In the genomic region with DNA sequence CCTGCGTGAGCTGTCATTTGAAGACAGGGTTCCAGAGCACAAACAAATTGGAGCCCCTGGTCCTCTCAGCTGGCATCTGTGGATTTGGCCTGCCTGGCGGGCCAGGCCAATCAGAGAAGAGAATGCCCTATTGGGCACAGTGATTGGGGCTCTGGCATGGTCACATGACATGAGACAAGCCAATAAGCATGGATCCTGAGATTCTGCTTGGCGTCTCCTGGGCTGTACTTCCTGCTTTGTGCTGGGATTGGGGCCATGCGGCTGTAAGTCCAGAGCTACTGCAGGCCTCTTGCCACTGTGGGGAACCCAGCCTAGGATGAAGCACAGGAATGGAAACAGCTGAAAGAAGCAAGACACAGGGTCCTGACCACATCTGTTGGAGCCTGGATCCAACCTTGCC, we compare ENCODE assay signal across 21 cellular contexts.
"Had no signal": no experiment of that assay in that cellular context is flagged by ENCODE, and none has a peak within 500 bp of the region (broad histone marks: within the 10 kb centered on the region; RNA-seq: fewer than 3 reads in every experiment).

No MANE protein-coding gene starts in this region.

- H3K4me3 ChIP-seq: esophagus muscularis mucosa, gastroesophageal sphincter, prostate gland, spleen, thyroid gland had no signal

- H2AFZ ChIP-seq: parathyroid adenoma had no signal

- DNase-seq: effector memory CD8-positive, alpha-beta T cell; mammary epithelial cell; naive thymus-derived CD4-positive, alpha-beta T cell; nephron progenitor cell; retina; spleen; stimulated activated CD4-positive, alpha-beta T cell treated with anti-CD3 and anti-CD28 coated beads, Interleukin-15, amount 100 ng/mL, for 24 hours; stimulated activated CD4-positive, alpha-beta T cell treated with anti-CD3 and anti-CD28 coated beads, Interleukin-1b, Interleukin-23, amount 100 ng/mL, for 48 hours; stimulated activated CD4-positive, alpha-beta T cell treated with anti-CD3 and anti-CD28 coated beads, Interleukin-4, amount 100 ng/mL, for 24 hours; stimulated activated naive B cell treated with anti-CD40 and anti-IgM and Interleukin-4, amounts not matched to agents 10 μg/mL and 1 μg/mL and 100 μg/mL, for 72 hours; thyroid gland had no signal

- H3K4me1 ChIP-seq: esophagus muscularis mucosa, gastroesophageal sphincter, parathyroid adenoma, prostate gland, thyroid gland had no signal

- H3K9me3 Mint-ChIP-seq: dendritic cell treated with granulocyte-macrophage colony-stimulating factor and Interleukin-4, amounts not matched to agents 40 ng/mL and 50 ng/mL, for 4 days; effector memory CD8-positive, alpha-beta T cell; naive thymus-derived CD4-positive, alpha-beta T cell; nephron progenitor cell; stimulated activated naive B cell treated with anti-CD40 and anti-IgM and Interleukin-4, amounts not matched to agents 10 μg/mL and 1 μg/mL and 100 μg/mL, for 72 hours; type B pancreatic cell had no signal

- H3K4me1 Mint-ChIP-seq: naive thymus-derived CD4-positive, alpha-beta T cell; nephron progenitor cell; stimulated activated naive B cell treated with anti-CD40 and anti-IgM and Interleukin-4, amounts not matched to agents 10 μg/mL and 1 μg/mL and 100 μg/mL, for 72 hours had no signal

- H3K4me3 Mint-ChIP-seq: dendritic cell treated with granulocyte-macrophage colony-stimulating factor and Interleukin-4, amounts not matched to agents 40 ng/mL and 50 ng/mL, for 4 days; effector memory CD8-positive, alpha-beta T cell; naive thymus-derived CD4-positive, alpha-beta T cell; nephron progenitor cell; stimulated activated naive B cell treated with anti-CD40 and anti-IgM and Interleukin-4, amounts not matched to agents 10 μg/mL and 1 μg/mL and 100 μg/mL, for 72 hours; type B pancreatic cell had no signal

- ATAC-seq: effector memory CD8-positive, alpha-beta T cell; gastroesophageal sphincter; naive thymus-derived CD4-positive, alpha-beta T cell; sciatic nerve; stimulated activated naive B cell treated with anti-CD40 and anti-IgM and Interleukin-4, amounts not matched to agents 10 μg/mL and 1 μg/mL and 100 μg/mL, for 72 hours had no signal

- H3K27ac Mint-ChIP-seq: dendritic cell treated with granulocyte-macrophage colony-stimulating factor and Interleukin-4, amounts not matched to agents 40 ng/mL and 50 ng/mL, for 4 days; effector memory CD8-positive, alpha-beta T cell; naive thymus-derived CD4-positive, alpha-beta T cell; nephron progenitor cell; stimulated activated naive B cell treated with anti-CD40 and anti-IgM and Interleukin-4, amounts not matched to agents 10 μg/mL and 1 μg/mL and 100 μg/mL, for 72 hours; type B pancreatic cell had no signal

- H3K79me2 ChIP-seq: parathyroid adenoma had no signal

- H3K36me3 Mint-ChIP-seq: naive thymus-derived CD4-positive, alpha-beta T cell; stimulated activated naive B cell treated with anti-CD40 and anti-IgM and Interleukin-4, amounts not matched to agents 10 μg/mL and 1 μg/mL and 100 μg/mL, for 72 hours; type B pancreatic cell had no signal

- H3K9me3 ChIP-seq: esophagus muscularis mucosa, gastroesophageal sphincter, prostate gland, spleen, thyroid gland had no signal

- H3K9ac ChIP-seq: parathyroid adenoma had no signal

- FAIRE-seq: colon, urothelium cell line had no signal

- H3K27me3 ChIP-seq: thyroid gland had no signal

- H3K36me3 ChIP-seq: esophagus muscularis mucosa, gastroesophageal sphincter, prostate gland, spleen, thyroid gland had no signal

- H3K27ac ChIP-seq: epithelial cell of prostate, esophagus muscularis mucosa, gastroesophageal sphincter, parathyroid adenoma, prostate gland, spleen, thyroid gland had no signal
